Comparison of ENCODE assay signal across 18 cellular contexts in genomic region chr11:111006207-111006606, GRCh38.
A peak's percentile ranks its signal among the peaks of the same experiment; 100 is the strongest.
DNase-seq lines count a peak whose midpoint lies in the region; ATAC-seq and TF ChIP-seq lines count a peak whose summit lies in the region.
"Had no signal": no experiment of that assay in that cellular context is flagged by ENCODE, and none has a peak within 500 bp of the region (broad histone marks: within the 10 kb centered on the region; RNA-seq: fewer than 3 reads in every experiment).

No MANE protein-coding gene starts in this region.

- H3K4me3 ChIP-seq in DOHH2 (ENCODE audit: low read length) (peak overlapping the region; percentile 44), KMS-11 (IDR thresholded peaks at IDR 0.05; ENCODE audit: insufficient read depth, low read depth, low read length) (no peak overlapping the region), esophagus muscularis mucosa (no peak overlapping the region)
- H3K4me3 ChIP-seq: SJCRH30 had no signal

- H3K4me1 ChIP-seq in DOHH2 (ENCODE audit: control insufficient read depth, low read length): peaks cover 34% of the 10 kb centered on the region
- peaks cover 29% of the 10 kb centered on the region for H3K4me1 ChIP-seq in KMS-11 (ENCODE audit: low read depth, poor library complexity, severe bottlenecking)
- peaks cover 0 to 20% (median 8%) of the 10 kb centered on the region in 4 donors for H3K4me1 ChIP-seq in esophagus muscularis mucosa
- H3K4me1 ChIP-seq: BE2C, SJCRH30 had no signal

- ATAC-seq in GM21717 (IDR thresholded peaks at IDR 0.05; ENCODE audit: unreplicated experiment): no peak
- ATAC-seq: HCT116, T-cell had no signal

- no peaks in the 10 kb centered on the region for H3K9me2 ChIP-seq in DOHH2 (replicated peaks; ENCODE audit: control insufficient read depth, low read length)

- no peak overlapping the region for H3K27ac ChIP-seq in DOHH2 (ENCODE audit: low read depth, low read length)
- H3K27ac ChIP-seq in KMS-11: no peak overlapping the region; the same call in 1 of the 2 replicates
- H3K27ac ChIP-seq in esophagus muscularis mucosa (replicated peaks in 1 of 4): no peak overlapping the region
- H3K27ac ChIP-seq: RWPE1, SJCRH30 had no signal

- H3K9me3 ChIP-seq in DOHH2 (ENCODE audit: control insufficient read depth, insufficient read depth, low read length) (no peaks in the 10 kb centered on the region), esophagus muscularis mucosa (no peaks in the 10 kb centered on the region)
- H3K9me3 ChIP-seq: BE2C, SJCRH30 had no signal

- TF ChIP-seq POLR2A in esophagus muscularis mucosa (IDR thresholded peaks at IDR 0.05; ENCODE audit: low read depth): no peak

- H2AFZ ChIP-seq in KMS-11 (ENCODE audit: low read depth): no peak overlapping the region

- H3K79me2 ChIP-seq in DOHH2 (ENCODE audit: control insufficient read depth, low read length) (no peaks in the 10 kb centered on the region), KMS-11 (ENCODE audit: insufficient read depth, low read depth) (no peaks in the 10 kb centered on the region)

- no peak overlapping the region for H3K9ac ChIP-seq in KMS-11

- TF ChIP-seq EP300 in esophagus muscularis mucosa (IDR thresholded peaks at IDR 0.05): no peak

- H3K36me3 ChIP-seq in DOHH2 (ENCODE audit: control insufficient read depth, low read length) (no peaks in the 10 kb centered on the region), KMS-11 (ENCODE audit: insufficient read depth) (no peaks in the 10 kb centered on the region), esophagus muscularis mucosa (no peaks in the 10 kb centered on the region)
- H3K36me3 ChIP-seq: BE2C, SJCRH30 had no signal

- peak overlapping the region; percentile 65 for H3K4me2 ChIP-seq in DOHH2 (ENCODE audit: low read length)
- H3K4me2 ChIP-seq in KMS-11: peak overlapping the region; percentile 76

- DNase-seq in NCI-H69 (lab: John Stamatoyannopoulos, UW): peak; percentile 49
- DNase-seq in esophagus muscularis mucosa (ENCODE audit: extremely low spot score): peak; percentile 26
- no peak for DNase-seq in HuH-7.5 (ENCODE audit: low spot score)
- DNase-seq in cerebellum (ENCODE audit: low spot score): no peak
- DNase-seq in stimulated activated CD4-positive, alpha-beta T cell treated with anti-CD3 and anti-CD28 coated beads, Interleukin-1b, Interleukin-23, amount 100 ng/mL, for 48 hours: no peak
- DNase-seq: BE2C, DMS153, NCI-H1092 treated with DMSO at 0.1 percent for 48 hours, NCI-H187 treated with DMSO at 0.1 percent for 48 hours, NCI-H345, SJCRH30, T-cell, T1000 had no signal

- intact Hi-C loops in esophagus muscularis mucosa (cut with DNase I): no loop called here

- no peaks in the 10 kb centered on the region for H3F3A ChIP-seq in DOHH2 (ENCODE audit: control insufficient read depth, insufficient read depth)

- no peaks in the 10 kb centered on the region for H4K20me1 ChIP-seq in DOHH2 (ENCODE audit: control insufficient read depth, insufficient read depth, low read depth, low read length)
- H4K20me1 ChIP-seq in KMS-11 (ENCODE audit: insufficient read depth): no peaks in the 10 kb centered on the region

- WGBS in esophagus muscularis mucosa: 79% methylated on average over 4 of the region's 4 CpGs

- H3K27me3 ChIP-seq in DOHH2 (ENCODE audit: control insufficient read depth, low read length) (no peaks in the 10 kb centered on the region), KMS-11 (ENCODE audit: insufficient read depth, low read depth) (no peaks in the 10 kb centered on the region), esophagus muscularis mucosa (no peaks in the 10 kb centered on the region)
- H3K27me3 ChIP-seq: BE2C, SJCRH30 had no signal

- TF ChIP-seq CTCF in DOHH2 (IDR thresholded peaks at IDR 0.05; ENCODE audit: low read depth, low read length, poor library complexity, severe bottlenecking) (no peak), KMS-11 (conservative IDR thresholded peaks at IDR 0.05; ENCODE audit: low read depth, low read length) (no peak), esophagus muscularis mucosa (IDR thresholded peaks at IDR 0.05) (no peak)

Comparison
In these comparisons a context has a peak if more than half of its experiments do, and no peak if none do; other contexts are left out.
1. DNase-seq: peak in NCI-H69 (single experiment) and esophagus muscularis mucosa (single experiment); none in HuH-7.5 (single experiment), cerebellum (single experiment) and stimulated activated CD4-positive, alpha-beta T cell treated with anti-CD3 and anti-CD28 coated beads, Interleukin-1b, Interleukin-23, amount 100 ng/mL, for 48 hours (single experiment).